17 cellular contexts compared by ENCODE assay signal in genomic region chrX:16087081-16087480, GRCh38. TPM values are rescaled to one million over a fixed set of nuclear protein-coding genes. Genes with fewer than 3 reads are reported as not detected.
DNase-seq lines count a peak whose midpoint lies in the region; ATAC-seq, FAIRE-seq and TF ChIP-seq lines count a peak whose summit lies in the region.
"Had no signal": no experiment of that assay in that cellular context is flagged by ENCODE, and none has a peak within 500 bp of the region (broad histone marks: within the 10 kb centered on the region; RNA-seq: fewer than 3 reads in every experiment).

No MANE protein-coding gene starts in this region.

- no peaks in the 10 kb centered on the region for H3K36me3 Mint-ChIP-seq in WTC11
- H3K36me3 Mint-ChIP-seq: CD14-positive monocyte had no signal

- no peak overlapping the region for H3K27ac Mint-ChIP-seq in WTC11
- H3K27ac Mint-ChIP-seq: CD14-positive monocyte had no signal

- H3K27me3 ChIP-seq in A673 (replicated peaks; ENCODE audit: insufficient read depth, low read depth, low read length, poor library complexity), result peaks cover 3% of the 10 kb centered on the region

- POLR2A ChIA-PET in A673 (lab: Charles Lee; ENCODE audit: low non-redundant PET) (no interaction called here), WTC11 (lab: Charles Lee) (no interaction called here)

- H3K4me3 Mint-ChIP-seq in WTC11, result no peak overlapping the region
- H3K4me3 Mint-ChIP-seq: CD14-positive monocyte had no signal

- H3K4me1 Mint-ChIP-seq in WTC11, result peaks cover 13% of the 10 kb centered on the region

- TF ChIP-seq CTCF in A673 (conservative IDR thresholded peaks at IDR 0.05; ENCODE audit: low read depth, low read length), result no peak
- TF ChIP-seq CTCF in epithelial cell of proximal tubule (conservative IDR thresholded peaks at IDR 0.05; ENCODE audit: low read depth, low read length), result no peak
- no peak for TF ChIP-seq CTCF in WTC11 (IDR thresholded peaks at IDR 0.05)

- ATAC-seq in GM18519 (IDR thresholded peaks at IDR 0.05; ENCODE audit: low FRiP score, unreplicated experiment) (no peak), WTC11 (no peak)
- ATAC-seq: HCT116 had no signal

- H3K9me3 ChIP-seq in A673 (ENCODE audit: low read depth, low read length, poor library complexity, severe bottlenecking), result no peaks in the 10 kb centered on the region
- H3K9me3 ChIP-seq: Caco-2 had no signal

- intact Hi-C loops in A673 (cut with micrococcal nuclease; ENCODE audit: unreplicated experiment), result no loop called here

- in situ Hi-C loops in KBM-7 (cut with MboI; ENCODE audit: low pct_unique_long_range_greater_than_20kb, low sequenced_read_pairs), result no loop called here

- no peaks in the 10 kb centered on the region for H3K27me3 Mint-ChIP-seq in WTC11 (ENCODE audit: low read depth)

- peaks cover 18% of the 10 kb centered on the region for H3K4me1 ChIP-seq in A673 (ENCODE audit: insufficient read depth, low read length, poor library complexity, severe bottlenecking)
- H3K4me1 ChIP-seq: Caco-2 had no signal

- DNase-seq in A673 (ENCODE audit: low spot score) (peak; percentile 65), RCC 7860 (ENCODE audit: low spot score) (no peak), epithelial cell of proximal tubule (ENCODE audit: low read depth) (peak; percentile 49), left kidney (ENCODE audit: low read depth, low spot score) (peak; percentile 15), WTC11 (ENCODE audit: low spot score) (no peak), KBM-7 (no peak)
- no peak for DNase-seq in activated CD4-positive, alpha-beta T cell treated with anti-CD3 and anti-CD28 coated beads, Interleukin-2, amount 50 U/mL, for 4 hours
- DNase-seq: Caco-2; NCI-H1105 treated with DMSO at 0.1 percent for 48 hours; NCI-H1930; NCI-H526; NK-92 treated with Interleukin-12 subunit alpha and Interleukin-12 subunit beta, amount 100 ng/mL, for 24 hours had no signal

- BruUV-seq in A673 (replicated peaks; lab: Mats Ljungman, UMichigan), result no TSS peak

- FAIRE-seq in RCC 7860 (lab: Jason Lieb, UNC), result peak; percentile 81
- FAIRE-seq: A204.1, GM12891 had no signal

- H3K4me3 ChIP-seq in A673 (ENCODE audit: low read depth, low read length, poor library complexity, severe bottlenecking) (no peak overlapping the region), epithelial cell of proximal tubule (ENCODE audit: low read depth, low read length) (no peak overlapping the region)

- H3K27ac ChIP-seq in A673 (ENCODE audit: low read depth, low read length, poor library complexity, severe bottlenecking), result no peak overlapping the region

- H3K36me3 ChIP-seq in A673 (ENCODE audit: insufficient read depth, low read length, poor library complexity, severe bottlenecking), result no peaks in the 10 kb centered on the region

- H3K9me3 Mint-ChIP-seq in WTC11, result 0 out of 2 replicates have a peak, but pooled peaks cover 8% of the 10 kb centered on the region

- CTCF ChIA-PET in A673 (lab: Charles Lee) (no interaction called here), WTC11 (lab: Charles Lee) (no interaction called here)

TF ChIP-seq in WTC11, 78 proteins besides CTCF, POLR2A, EP300 and RAD21:
- TF ChIP-seq, protein P1, sequence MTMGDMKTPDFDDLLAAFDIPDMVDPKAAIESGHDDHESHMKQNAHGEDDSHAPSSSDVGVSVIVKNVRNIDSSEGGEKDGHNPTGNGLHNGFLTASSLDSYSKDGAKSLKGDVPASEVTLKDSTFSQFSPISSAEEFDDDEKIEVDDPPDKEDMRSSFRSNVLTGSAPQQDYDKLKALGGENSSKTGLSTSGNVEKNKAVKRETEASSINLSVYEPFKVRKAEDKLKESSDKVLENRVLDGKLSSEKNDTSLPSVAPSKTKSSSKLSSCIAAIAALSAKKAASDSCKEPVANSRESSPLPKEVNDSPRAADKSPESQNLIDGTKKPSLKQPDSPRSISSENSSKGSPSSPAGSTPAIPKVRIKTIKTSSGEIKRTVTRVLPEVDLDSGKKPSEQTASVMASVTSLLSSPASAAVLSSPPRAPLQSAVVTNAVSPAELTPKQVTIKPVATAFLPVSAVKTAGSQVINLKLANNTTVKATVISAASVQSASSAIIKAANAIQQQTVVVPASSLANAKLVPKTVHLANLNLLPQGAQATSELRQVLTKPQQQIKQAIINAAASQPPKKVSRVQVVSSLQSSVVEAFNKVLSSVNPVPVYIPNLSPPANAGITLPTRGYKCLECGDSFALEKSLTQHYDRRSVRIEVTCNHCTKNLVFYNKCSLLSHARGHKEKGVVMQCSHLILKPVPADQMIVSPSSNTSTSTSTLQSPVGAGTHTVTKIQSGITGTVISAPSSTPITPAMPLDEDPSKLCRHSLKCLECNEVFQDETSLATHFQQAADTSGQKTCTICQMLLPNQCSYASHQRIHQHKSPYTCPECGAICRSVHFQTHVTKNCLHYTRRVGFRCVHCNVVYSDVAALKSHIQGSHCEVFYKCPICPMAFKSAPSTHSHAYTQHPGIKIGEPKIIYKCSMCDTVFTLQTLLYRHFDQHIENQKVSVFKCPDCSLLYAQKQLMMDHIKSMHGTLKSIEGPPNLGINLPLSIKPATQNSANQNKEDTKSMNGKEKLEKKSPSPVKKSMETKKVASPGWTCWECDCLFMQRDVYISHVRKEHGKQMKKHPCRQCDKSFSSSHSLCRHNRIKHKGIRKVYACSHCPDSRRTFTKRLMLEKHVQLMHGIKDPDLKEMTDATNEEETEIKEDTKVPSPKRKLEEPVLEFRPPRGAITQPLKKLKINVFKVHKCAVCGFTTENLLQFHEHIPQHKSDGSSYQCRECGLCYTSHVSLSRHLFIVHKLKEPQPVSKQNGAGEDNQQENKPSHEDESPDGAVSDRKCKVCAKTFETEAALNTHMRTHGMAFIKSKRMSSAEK (CRISPR knock-in tag; IDR thresholded peaks at IDR 0.05; ENCODE audit: borderline replicate concordance), result no peak
- TF ChIP-seq PREB (CRISPR knock-in tag; IDR thresholded peaks at IDR 0.05; ENCODE audit: borderline replicate concordance), result no peak
- TF ChIP-seq, protein P2, sequence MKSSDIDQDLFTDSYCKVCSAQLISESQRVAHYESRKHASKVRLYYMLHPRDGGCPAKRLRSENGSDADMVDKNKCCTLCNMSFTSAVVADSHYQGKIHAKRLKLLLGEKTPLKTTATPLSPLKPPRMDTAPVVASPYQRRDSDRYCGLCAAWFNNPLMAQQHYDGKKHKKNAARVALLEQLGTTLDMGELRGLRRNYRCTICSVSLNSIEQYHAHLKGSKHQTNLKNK (CRISPR knock-in tag; IDR thresholded peaks at IDR 0.05), result no peak
- no peak for TF ChIP-seq ATF6 (CRISPR knock-in tag; IDR thresholded peaks at IDR 0.05)
- TF ChIP-seq ZNF317 (CRISPR knock-in tag; IDR thresholded peaks at IDR 0.05; ENCODE audit: borderline replicate concordance, low read depth), result no peak
- TF ChIP-seq NR2C2 (CRISPR knock-in tag; IDR thresholded peaks at IDR 0.05), result no peak
- TF ChIP-seq CREM (CRISPR knock-in tag; IDR thresholded peaks at IDR 0.05), result no peak

RNA-seq across cellular contexts. Expression of gene GRPR, which starts 36.3 kb away (rescaled TPM):
- total RNA-seq in A673 (2021) (0.52 and 1.2 TPM in 2 replicates), epithelial cell of proximal tubule (0.29 and 0.40 TPM in 2 replicates), WTC11 (2021) (8.9 to 18.4 TPM (median 18.0 TPM) in 3 replicates)
- total RNA-seq: Caco-2 had no signal

Comparison
In these comparisons a context has a peak if more than half of its experiments do, and no peak if none do; other contexts are left out.
1. DNase-seq: peak in A673 (single experiment), epithelial cell of proximal tubule (single experiment) and left kidney (single experiment); none in RCC 7860 (single experiment), WTC11 (single experiment), KBM-7 (single experiment) and activated CD4-positive, alpha-beta T cell treated with anti-CD3 and anti-CD28 coated beads, Interleukin-2, amount 50 U/mL, for 4 hours (0 of 2).